Comparison of ENCODE assay signal across 1 cellular context in the genomic region with DNA sequence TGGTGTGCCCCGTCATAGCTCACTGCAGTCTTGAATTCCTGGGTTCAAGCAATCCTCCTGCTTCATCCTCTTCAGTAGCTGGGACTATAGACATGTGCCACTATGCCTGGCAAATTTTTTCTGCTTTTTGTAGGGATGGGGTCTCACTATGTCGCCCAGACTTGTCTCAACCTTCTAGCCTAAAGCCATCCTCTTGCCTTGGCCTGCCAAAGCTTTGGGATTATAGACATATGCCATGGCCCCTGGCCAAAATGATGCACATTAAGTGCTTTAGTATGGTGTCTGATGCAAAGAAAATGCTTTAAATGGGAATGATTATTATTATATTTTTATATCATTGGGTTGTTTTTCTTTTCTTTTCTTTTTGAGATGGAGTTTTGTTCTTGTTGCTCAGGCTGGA.
TF ChIP-seq lines count a peak whose summit lies in the region.

No MANE protein-coding gene starts in this region.

TF ChIP-seq in A549, 52 proteins besides CTCF, POLR2A, EP300 and RAD21 (continued from another document):
- TF ChIP-seq NFE2L2 (conservative IDR thresholded peaks at IDR 0.05; ENCODE audit: low read length) = no peak
- TF ChIP-seq POLR2AphosphoS2 (conservative IDR thresholded peaks at IDR 0.05; ENCODE audit: low read length) = no peak
- no peak for TF ChIP-seq KDM5A (IDR thresholded peaks at IDR 0.05)
- TF ChIP-seq ESRRA (IDR thresholded peaks at IDR 0.05; ENCODE audit: borderline replicate concordance, low read length) = no peak
